ENCODE assay signal across 1 cellular context in the genomic region with DNA sequence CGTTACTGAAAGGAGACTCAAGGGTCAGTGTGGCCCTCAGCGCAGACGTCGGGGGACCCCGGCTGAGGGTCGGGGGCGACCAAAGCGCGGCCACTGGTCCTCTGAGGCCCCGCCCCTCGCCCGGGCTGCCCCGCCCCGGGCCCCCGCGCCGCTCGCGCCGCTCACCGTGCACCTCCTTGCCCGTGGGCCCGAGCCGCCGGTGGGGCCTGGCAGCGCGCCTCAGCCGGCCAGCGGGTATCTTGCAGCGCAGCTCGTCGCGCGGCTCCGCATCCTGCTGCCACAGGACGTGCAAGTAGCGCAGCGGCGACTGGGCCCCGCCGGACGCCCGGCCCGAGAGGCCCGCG.
TF ChIP-seq lines count a peak whose summit lies in the region.

No MANE protein-coding gene starts in this region.

TF ChIP-seq in HCT116, 20 proteins besides CTCF, POLR2A, EP300 and RAD21 (continued from another document):
- TF ChIP-seq, protein P1, sequence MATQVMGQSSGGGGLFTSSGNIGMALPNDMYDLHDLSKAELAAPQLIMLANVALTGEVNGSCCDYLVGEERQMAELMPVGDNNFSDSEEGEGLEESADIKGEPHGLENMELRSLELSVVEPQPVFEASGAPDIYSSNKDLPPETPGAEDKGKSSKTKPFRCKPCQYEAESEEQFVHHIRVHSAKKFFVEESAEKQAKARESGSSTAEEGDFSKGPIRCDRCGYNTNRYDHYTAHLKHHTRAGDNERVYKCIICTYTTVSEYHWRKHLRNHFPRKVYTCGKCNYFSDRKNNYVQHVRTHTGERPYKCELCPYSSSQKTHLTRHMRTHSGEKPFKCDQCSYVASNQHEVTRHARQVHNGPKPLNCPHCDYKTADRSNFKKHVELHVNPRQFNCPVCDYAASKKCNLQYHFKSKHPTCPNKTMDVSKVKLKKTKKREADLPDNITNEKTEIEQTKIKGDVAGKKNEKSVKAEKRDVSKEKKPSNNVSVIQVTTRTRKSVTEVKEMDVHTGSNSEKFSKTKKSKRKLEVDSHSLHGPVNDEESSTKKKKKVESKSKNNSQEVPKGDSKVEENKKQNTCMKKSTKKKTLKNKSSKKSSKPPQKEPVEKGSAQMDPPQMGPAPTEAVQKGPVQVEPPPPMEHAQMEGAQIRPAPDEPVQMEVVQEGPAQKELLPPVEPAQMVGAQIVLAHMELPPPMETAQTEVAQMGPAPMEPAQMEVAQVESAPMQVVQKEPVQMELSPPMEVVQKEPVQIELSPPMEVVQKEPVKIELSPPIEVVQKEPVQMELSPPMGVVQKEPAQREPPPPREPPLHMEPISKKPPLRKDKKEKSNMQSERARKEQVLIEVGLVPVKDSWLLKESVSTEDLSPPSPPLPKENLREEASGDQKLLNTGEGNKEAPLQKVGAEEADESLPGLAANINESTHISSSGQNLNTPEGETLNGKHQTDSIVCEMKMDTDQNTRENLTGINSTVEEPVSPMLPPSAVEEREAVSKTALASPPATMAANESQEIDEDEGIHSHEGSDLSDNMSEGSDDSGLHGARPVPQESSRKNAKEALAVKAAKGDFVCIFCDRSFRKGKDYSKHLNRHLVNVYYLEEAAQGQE (IDR thresholded peaks at IDR 0.05; ENCODE audit: low read depth) = no peak
- no peak for TF ChIP-seq JUND (IDR thresholded peaks at IDR 0.05)
- no peak; the same call in 1 of the 2 replicates for TF ChIP-seq ZFX (IDR thresholded peaks at IDR 0.05)
- no peak for TF ChIP-seq ATF3 (IDR thresholded peaks at IDR 0.05)
- no peak for TF ChIP-seq FOSL1 (IDR thresholded peaks at IDR 0.05; ENCODE audit: low read depth)
- TF ChIP-seq YY1 (IDR thresholded peaks at IDR 0.05; ENCODE audit: extremely low read depth, insufficient replicate concordance, low read depth, low read length) = no peak
- no peak for TF ChIP-seq SP1 (IDR thresholded peaks at IDR 0.05; ENCODE audit: low read depth)
- TF ChIP-seq CEBPB (IDR thresholded peaks at IDR 0.05; ENCODE audit: low read depth) = no peak
- TF ChIP-seq ZNF274 (IDR thresholded peaks at IDR 0.05; ENCODE audit: low read depth, low read length) = no peak
- TF ChIP-seq ELF1 (IDR thresholded peaks at IDR 0.05; ENCODE audit: borderline replicate concordance, low read depth) = no peak
